8 cellular contexts compared by ENCODE assay signal in genomic region chr15:99249270-99249817, GRCh38. TPM values are rescaled to one million over a fixed set of nuclear protein-coding genes. Genes with fewer than 3 reads are reported as not detected.
DNase-seq lines count a peak whose midpoint lies in the region; ATAC-seq and TF ChIP-seq lines count a peak whose summit lies in the region.

TSS of gene TTC23 (minus strand) at chr15:99249581. CDS start at chr15:99228712, 20,869 bp downstream.

- H3K4me3 Mint-ChIP-seq in activated CD4-positive, alpha-beta memory T cell treated with anti-CD3 and anti-CD28 coated beads for 36 hours = peak within 1 kb of the TSS; percentile 88

- peaks cover 28% of the 10 kb centered on the region for H3K4me1 Mint-ChIP-seq in activated CD4-positive, alpha-beta memory T cell treated with anti-CD3 and anti-CD28 coated beads for 36 hours (ENCODE audit: low read depth)

- H2BK15ac ChIP-seq in neuronal stem cell (ENCODE audit: low read length) = no peak within 1 kb of the TSS

- CTCF ChIA-PET in HCT116 (lab: Charles Lee) = interaction anchor here (0.7 kb wide), 1 partner anchor 24 kb away, joined by 3 read pairs; no protein-coding TSS in a partner anchor
- CTCF ChIA-PET in activated CD4-positive, alpha-beta memory T cell treated with anti-CD3 and anti-CD28 coated beads for 36 hours (lab: Charles Lee) = no interaction called here

- H3K27ac ChIP-seq in HCT116 (ENCODE audit: low read depth, low read length) (peak within 1 kb of the TSS; percentile 70), neuronal stem cell (replicated peaks; ENCODE audit: low read length) (peak within 1 kb of the TSS; percentile 18)

- in situ Hi-C loops in ACHN (cut with HindIII; ENCODE audit: low pct_ligation_motif_present, low pct_unique_long_range_greater_than_20kb, low sequenced_read_pairs) = no loop called here

- peak; percentile 52 for ATAC-seq in HCT116

- no peak within 1 kb of the TSS for H2AK5ac ChIP-seq in neuronal stem cell (ENCODE audit: low read depth, low read length)

- H3K79me1 ChIP-seq in neuronal stem cell (ENCODE audit: low read depth, low read length) = no peaks in the 10 kb centered on the region

- TF ChIP-seq RAD21 in HCT116 (IDR thresholded peaks at IDR 0.05; ENCODE audit: low read depth) = no peak

- H2AFZ ChIP-seq in HCT116 (ENCODE audit: low read depth, low read length, poor library complexity, severe bottlenecking) = peak within 1 kb of the TSS; percentile 94
- peak within 1 kb of the TSS; percentile 88 for H2AFZ ChIP-seq in neuronal stem cell (ENCODE audit: low read length)

- BruUV-seq in HCT116 (replicated peaks; lab: Mats Ljungman, UMichigan) = no TSS peak

- H3K4ac ChIP-seq in neuronal stem cell (ENCODE audit: low read length) = no peak within 1 kb of the TSS

- H3K27ac Mint-ChIP-seq in activated CD4-positive, alpha-beta memory T cell treated with anti-CD3 and anti-CD28 coated beads for 36 hours = no peak within 1 kb of the TSS

- H3K23ac ChIP-seq in neuronal stem cell (ENCODE audit: low read depth, low read length, poor library complexity) = no peak within 1 kb of the TSS

- H3K79me2 ChIP-seq in HCT116 (ENCODE audit: insufficient read depth, low read length) = peaks cover 16% of the 10 kb centered on the region

- RAD21 ChIA-PET in HCT116 (lab: Charles Lee; ENCODE audit: low non-redundant PET in 1 of 2, low total read pairs in 2 of 2, uncharacterized antibody in 2 of 2, unreplicated experiment in 2 of 2) = no interaction called here

- H3K9me3 Mint-ChIP-seq in activated CD4-positive, alpha-beta memory T cell treated with anti-CD3 and anti-CD28 coated beads for 36 hours = no peaks in the 10 kb centered on the region

- no peak within 1 kb of the TSS for H4K8ac ChIP-seq in neuronal stem cell (ENCODE audit: low read depth, low read length)

- no peaks in the 10 kb centered on the region for H3K36me3 ChIP-seq in HCT116 (ENCODE audit: control insufficient read depth in 1 of 2, insufficient read depth in 2 of 2, low read length in 2 of 2)
- peaks cover 0 to 8% of the 10 kb centered on the region in 2 donors for H3K36me3 ChIP-seq in neuronal stem cell (replicated peaks in 1 of 2; ENCODE audit: control insufficient read depth in 2 of 2, insufficient read depth in 2 of 2, low read length in 2 of 2)

- H2BK5ac ChIP-seq in neuronal stem cell (ENCODE audit: low read length) = no peak within 1 kb of the TSS

- no peak for TF ChIP-seq POLR2A in HCT116 (IDR thresholded peaks at IDR 0.05; ENCODE audit: borderline replicate concordance, extremely low read depth, insufficient read depth, insufficient read length)

- H3K4me3 ChIP-seq in HCT116 (replicated peaks in 1 of 2; ENCODE audit: low read depth in 1 of 2, low read length in 2 of 2) (peak within 1 kb of the TSS; percentile 77 to 83), neuronal stem cell (ENCODE audit: low read length in 2 of 2) (peak within 1 kb of the TSS; percentile 69 to 90)

- H3K14ac ChIP-seq in neuronal stem cell (ENCODE audit: low read length) = no peak within 1 kb of the TSS

- no peaks in the 10 kb centered on the region for H3K27me3 Mint-ChIP-seq in activated CD4-positive, alpha-beta memory T cell treated with anti-CD3 and anti-CD28 coated beads for 36 hours

- H3K9ac ChIP-seq in HCT116 (ENCODE audit: low read length) = peak within 1 kb of the TSS; percentile 81
- no peak within 1 kb of the TSS for H3K9ac ChIP-seq in neuronal stem cell (ENCODE audit: low read depth, low read length, poor library complexity)

- H3K9me2 ChIP-seq in HCT116 (ENCODE audit: insufficient read depth) = no peaks in the 10 kb centered on the region

- H3K36me3 Mint-ChIP-seq in activated CD4-positive, alpha-beta memory T cell treated with anti-CD3 and anti-CD28 coated beads for 36 hours = peaks cover 2% of the 10 kb centered on the region

- peak within 1 kb of the TSS; percentile 71 for H3K4me2 ChIP-seq in HCT116 (ENCODE audit: low read length)
- H3K4me2 ChIP-seq in neuronal stem cell (ENCODE audit: insufficient read depth, low read length, poor library complexity, severe bottlenecking) = peak within 1 kb of the TSS; percentile 54

- no peak for TF ChIP-seq CTCF in HCT116 (IDR thresholded peaks at IDR 0.05 in 2 of 3, conservative IDR thresholded peaks at IDR 0.05 in 1 of 3; ENCODE audit: borderline replicate concordance in 1 of 3, insufficient read depth in 1 of 3, low read depth in 2 of 3, low read length in 2 of 3)
- no peak for TF ChIP-seq CTCF in GM20000 (IDR thresholded peaks at IDR 0.05; ENCODE audit: extremely low read depth, missing control alignments)

- H2BK12ac ChIP-seq in neuronal stem cell (ENCODE audit: low read length) = no peak within 1 kb of the TSS

- H3K9me3 ChIP-seq in HCT116 (ENCODE audit: control insufficient read depth in 1 of 2, insufficient read depth in 1 of 2, low read depth in 1 of 2, low read length in 2 of 2) = no peaks in the 10 kb centered on the region
- no peaks in the 10 kb centered on the region for H3K9me3 ChIP-seq in neuronal stem cell (replicated peaks in 1 of 2; ENCODE audit: control insufficient read depth in 2 of 2, insufficient read depth in 1 of 2, low read depth in 1 of 2, low read length in 2 of 2)

- no CpG with 5 or more reads among the region's 12 CpGs for WGBS in neuronal stem cell (ENCODE audit: extremely low coverage in 2 of 2, insufficient read length in 2 of 2, insufficient replicate concordance in 1 of 2), 2 donors

- H4K91ac ChIP-seq in neuronal stem cell (ENCODE audit: low read depth, low read length, poor library complexity) = no peak within 1 kb of the TSS

- intact Hi-C loops in HCT116 (cut with micrococcal nuclease) = no loop called here
- intact Hi-C loops in activated CD4-positive, alpha-beta memory T cell treated with anti-CD3 and anti-CD28 coated beads for 36 hours (cut with micrococcal nuclease) = no loop called here

- H3K18ac ChIP-seq in neuronal stem cell (ENCODE audit: low read length) = no peak within 1 kb of the TSS

- H3K4me1 ChIP-seq in HCT116 (ENCODE audit: control insufficient read depth in 1 of 2, insufficient read depth in 2 of 2, low read length in 2 of 2) (peaks cover 11 to 30% of the 10 kb centered on the region in 2 experiments; a peak in 3 of 4 replicates), neuronal stem cell (ENCODE audit: control insufficient read depth in 2 of 2, insufficient read depth in 1 of 2, low read depth in 1 of 2, low read length in 2 of 2) (peaks cover 2 to 8% of the 10 kb centered on the region in 2 donors)

- DNase-seq in ACHN (peak; percentile 88), HCT116 (ENCODE audit: low read depth, low spot score) (peak; percentile 85), globus pallidus (ENCODE audit: low spot score) (peak; percentile 49), neuronal stem cell (ENCODE audit: low spot score) (peak; percentile 33), GM20000 (ENCODE audit: low spot score) (no peak), NCI-H446 (lab: John Stamatoyannopoulos, UW) (no peak)
- no peak for DNase-seq in activated CD4-positive, alpha-beta memory T cell treated with anti-CD3 and anti-CD28 coated beads for 36 hours
- DNase-seq in stimulated activated CD4-positive, alpha-beta T cell treated with anti-CD3 and anti-CD28 coated beads, Interleukin-15, amount 100 ng/mL, for 24 hours = no peak

- H3K27me3 ChIP-seq in HCT116 (ENCODE audit: insufficient read depth, low read length) (no peaks in the 10 kb centered on the region), neuronal stem cell (ENCODE audit: control insufficient read depth in 3 of 3, insufficient read depth in 3 of 3, low read depth in 1 of 3, low read length in 3 of 3) (peaks cover 0 to 3% (median 0%) of the 10 kb centered on the region in 3 experiments)

- H4K20me1 ChIP-seq in HCT116 (ENCODE audit: insufficient read depth) = no peaks in the 10 kb centered on the region

- POLR2A ChIA-PET in HCT116 (lab: Charles Lee) = interaction anchor here (0.5 kb wide), 1 partner anchor 484 kb away, joined by 3 read pairs; the partner anchor contains the start of gene LYSMD4
- POLR2A ChIA-PET in activated CD4-positive, alpha-beta memory T cell treated with anti-CD3 and anti-CD28 coated beads for 36 hours (lab: Charles Lee) = no interaction called here

- no peak within 1 kb of the TSS for H2BK120ac ChIP-seq in neuronal stem cell (ENCODE audit: low read depth, low read length)

TF ChIP-seq in HCT116, 20 proteins besides CTCF, POLR2A, EP300 and RAD21:
- TF ChIP-seq POLR2AphosphoS5 (IDR thresholded peaks at IDR 0.05; ENCODE audit: low read depth, low read length) (peak; percentile 64), FOSL1 (IDR thresholded peaks at IDR 0.05; ENCODE audit: low read depth) (0 out of 2 replicates have a peak, but pooled peaks have one; percentile 4), TCF7L2 (IDR thresholded peaks at IDR 0.05; ENCODE audit: borderline replicate concordance, extremely low read depth, insufficient read depth, insufficient read length) (no peak), SP1 (IDR thresholded peaks at IDR 0.05; ENCODE audit: low read depth) (peak; percentile 92), ELF1 (IDR thresholded peaks at IDR 0.05; ENCODE audit: borderline replicate concordance, low read depth) (peak; percentile 36), JUND (IDR thresholded peaks at IDR 0.05) (peak; percentile 19; the same call in 1 of the 2 replicates), MAX (IDR thresholded peaks at IDR 0.05) (peak; percentile 79), ATF3 (IDR thresholded peaks at IDR 0.05) (no peak), CBX3 (IDR thresholded peaks at IDR 0.05; ENCODE audit: low read depth) (no peak)

RNA-seq across cellular contexts. Expression of gene TTC23, which starts in this region (rescaled TPM):
- total RNA-seq in HCT116 (2021; ENCODE audit: unreplicated experiment) = 10.2 TPM
- 8.3 and 9.1 TPM in 2 replicates for polyA plus RNA-seq in HCT116 (2012)
- total RNA-seq in activated CD4-positive, alpha-beta memory T cell treated with anti-CD3 and anti-CD28 coated beads for 36 hours = 1 to 10 TPM; 2.8 to 4.1 TPM
- 28.0 TPM for polyA plus RNA-seq in neuronal stem cell (2013, experiment 1 of 2)
- 29.0 TPM for polyA plus RNA-seq in neuronal stem cell (2013, experiment 2 of 2)

Comparison
In these comparisons a context has a peak if more than half of its experiments do, and no peak if none do; other contexts are left out.
1. DNase-seq: peak in ACHN (single experiment), HCT116 (single experiment), globus pallidus (single experiment) and neuronal stem cell (single experiment); none in activated CD4-positive, alpha-beta memory T cell treated with anti-CD3 and anti-CD28 coated beads for 36 hours (single experiment), stimulated activated CD4-positive, alpha-beta T cell treated with anti-CD3 and anti-CD28 coated beads, Interleukin-15, amount 100 ng/mL, for 24 hours (single experiment), GM20000 (single experiment) and NCI-H446 (0 of 2).